ENCODE assay signal across 30 cellular contexts in genomic region chr16:2001456-2002355, GRCh38. TPM values are rescaled to one million over a fixed set of nuclear protein-coding genes. Genes with fewer than 3 reads are reported as not detected.
"Had no signal": no experiment of that assay in that cellular context is flagged by ENCODE, and none has a peak within 500 bp of the region (broad histone marks: within the 10 kb centered on the region; RNA-seq: fewer than 3 reads in every experiment).

No MANE protein-coding gene starts in this region.

- DNase-seq: activated B cell treated with CpG ODN at 0.5 μM for 24 hours; activated CD4-positive, alpha-beta T cell treated with anti-CD3 and anti-CD28 coated beads for 1 hour; activated CD4-positive, alpha-beta T cell treated with anti-CD3 and anti-CD28 coated beads, Interleukin-2, amount 10 ng/mL, durations not matched to agents 24 days and 14 days; activated CD4-positive, alpha-beta T cell treated with anti-CD3 and anti-CD28 coated beads, Interleukin-2, amount 50 U/mL, for 48 hours; activated CD8-positive, alpha-beta memory T cell treated with anti-CD3 and anti-CD28 coated beads, Interleukin-2, amount 10 ng/mL, durations not matched to agents 7 days and 5 days; activated naive CD8-positive, alpha-beta T cell treated with anti-CD3 and anti-CD28 coated beads, Interleukin-2, amount 50 U/mL, for 24 hours; activated T-cell treated with anti-CD3 and anti-CD28 coated beads for 4 hours; amniotic stem cell; Karpas-422; MM.1S; NCI-H1105; NCI-H1436; NCI-H1694 treated with DMSO at 0.1 percent for 48 hours; NCI-H2029 treated with DMSO at 0.1 percent for 48 hours; NCI-H345; NCI-H510A; NCI-H526 treated with DMSO at 0.1 percent for 48 hours; NCI-H82; SW 1271; T1000 had no signal

- H3K4me3 ChIP-seq: SJSA1 had no signal

- FAIRE-seq: astrocyte, TTC549 had no signal

- H3K27me3 ChIP-seq: SJSA1 had no signal

- ATAC-seq: activated CD8-positive, alpha-beta memory T cell treated with anti-CD3 and anti-CD28 coated beads, Interleukin-2, amount 10 ng/mL, durations not matched to agents 7 days and 5 days; activated naive CD4-positive, alpha-beta T cell treated with anti-CD3 and anti-CD28 coated beads, Interleukin-2, amount 50 U/mL, for 72 hours; activated naive CD8-positive, alpha-beta T cell treated with anti-CD3 and anti-CD28 coated beads, Interleukin-2, amount 50 U/mL, for 24 hours; Right ventricle myocardium inferior; SK-N-SH treated with all-trans-retinoic acid at 6 μM for 48 hours had no signal

- H3K4me3 Mint-ChIP-seq: activated B cell treated with CpG ODN at 0.5 μM for 24 hours; activated CD4-positive, alpha-beta T cell treated with anti-CD3 and anti-CD28 coated beads, Interleukin-2, amount 10 ng/mL, durations not matched to agents 24 days and 14 days; activated CD8-positive, alpha-beta memory T cell treated with anti-CD3 and anti-CD28 coated beads, Interleukin-2, amount 10 ng/mL, durations not matched to agents 7 days and 5 days; activated naive CD8-positive, alpha-beta T cell treated with anti-CD3 and anti-CD28 coated beads, Interleukin-2, amount 50 U/mL, for 24 hours; brain; central memory CD8-positive, alpha-beta T cell; T-helper 1 cell treated with Interleukin-12 subunit alpha and Interleukin-12 subunit beta and Interleukin-4 antibody, amounts not matched to agents 30 μg/mL and 1 μg/mL, for 36 hours had no signal

- H3K9me3 Mint-ChIP-seq: activated B cell treated with CpG ODN at 0.5 μM for 24 hours; activated CD4-positive, alpha-beta T cell treated with anti-CD3 and anti-CD28 coated beads, Interleukin-2, amount 10 ng/mL, durations not matched to agents 24 days and 14 days; activated naive CD4-positive, alpha-beta T cell treated with anti-CD3 and anti-CD28 coated beads, Interleukin-2, amount 50 U/mL, for 72 hours; activated naive CD8-positive, alpha-beta T cell treated with anti-CD3 and anti-CD28 coated beads, Interleukin-2, amount 50 U/mL, for 24 hours; brain; central memory CD8-positive, alpha-beta T cell; T-helper 1 cell treated with Interleukin-12 subunit alpha and Interleukin-12 subunit beta and Interleukin-4 antibody, amounts not matched to agents 30 μg/mL and 1 μg/mL, for 36 hours had no signal

- H3K27ac Mint-ChIP-seq: activated B cell treated with CpG ODN at 0.5 μM for 24 hours; activated CD4-positive, alpha-beta T cell treated with anti-CD3 and anti-CD28 coated beads, Interleukin-2, amount 10 ng/mL, durations not matched to agents 24 days and 14 days; activated CD8-positive, alpha-beta memory T cell treated with anti-CD3 and anti-CD28 coated beads, Interleukin-2, amount 10 ng/mL, durations not matched to agents 7 days and 5 days; activated naive CD4-positive, alpha-beta T cell treated with anti-CD3 and anti-CD28 coated beads, Interleukin-2, amount 50 U/mL, for 72 hours; brain had no signal

- H3K27ac ChIP-seq: SJSA1 had no signal

- H3K27me3 Mint-ChIP-seq: activated B cell treated with CpG ODN at 0.5 μM for 24 hours; activated CD4-positive, alpha-beta T cell treated with anti-CD3 and anti-CD28 coated beads, Interleukin-2, amount 10 ng/mL, durations not matched to agents 24 days and 14 days; activated CD8-positive, alpha-beta memory T cell treated with anti-CD3 and anti-CD28 coated beads, Interleukin-2, amount 10 ng/mL, durations not matched to agents 7 days and 5 days; activated naive CD8-positive, alpha-beta T cell treated with anti-CD3 and anti-CD28 coated beads, Interleukin-2, amount 50 U/mL, for 24 hours; central memory CD8-positive, alpha-beta T cell had no signal

- H3K9me3 ChIP-seq: SJSA1 had no signal

RNA-seq across cellular contexts. Expression of gene NPW, which starts 17.9 kb away (rescaled TPM):
- total RNA-seq: Right ventricle myocardium inferior, SJSA1 had no signal

RNA-seq across cellular contexts. Expression of gene NOXO1, which starts 20.4 kb away (rescaled TPM):
- total RNA-seq: activated naive CD4-positive, alpha-beta T cell treated with anti-CD3 and anti-CD28 coated beads, Interleukin-2, amount 50 U/mL, for 72 hours; RPMI7951 had no signal
